In the genomic region with DNA sequence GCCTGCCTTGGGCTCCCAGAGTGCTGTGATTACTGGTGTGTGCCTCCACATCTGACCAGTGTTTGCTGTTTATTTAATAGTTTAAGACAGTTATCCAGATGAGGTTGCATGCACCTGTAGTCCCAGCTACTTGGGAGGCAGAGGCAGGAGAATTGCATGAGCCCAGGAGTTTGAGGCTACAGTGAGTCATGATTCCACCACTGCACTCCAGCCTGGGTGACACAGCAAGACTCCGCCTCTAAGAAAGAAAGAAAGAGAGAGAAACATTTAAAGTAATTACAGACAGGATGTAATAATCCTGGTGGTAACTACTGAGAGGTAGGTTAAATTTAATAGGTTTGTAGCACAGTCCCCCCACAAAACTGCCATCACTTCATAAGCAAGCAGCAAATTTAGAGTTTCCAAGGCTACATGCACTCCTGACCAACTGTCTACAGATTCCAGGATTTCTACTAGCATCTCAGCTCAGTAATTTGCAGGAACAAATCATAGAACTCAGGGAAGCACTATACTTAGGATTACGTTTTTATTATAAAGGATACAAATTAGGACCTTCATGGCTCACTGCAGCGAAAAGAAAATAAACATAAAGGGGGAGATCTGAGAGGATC, we compare ENCODE assay signal across 11 cellular contexts.
DNase-seq lines count a peak whose midpoint lies in the region; FAIRE-seq and TF ChIP-seq lines count a peak whose summit lies in the region.
"Had no signal": no experiment of that assay in that cellular context is flagged by ENCODE, and none has a peak within 500 bp of the region (broad histone marks: within the 10 kb centered on the region; RNA-seq: fewer than 3 reads in every experiment).

No MANE protein-coding gene starts in this region.

- H3K9ac ChIP-seq in colonic mucosa (ENCODE audit: low read depth in 2 of 2, low read length in 2 of 2): peak overlapping the region in 1 of 2 donors; percentile 48

- H3K36me3 ChIP-seq in PC-9 (ENCODE audit: low read depth) (peaks cover 51% of the 10 kb centered on the region), colonic mucosa (no peaks in the 10 kb centered on the region), osteoblast (ENCODE audit: insufficient read depth, low read length) (peaks cover 7% of the 10 kb centered on the region), ascending aorta (peaks cover 16 to 35% of the 10 kb centered on the region in 2 donors)

- H2AFZ ChIP-seq in PC-9: no peak overlapping the region
- H2AFZ ChIP-seq in osteoblast (ENCODE audit: low read length): no peak overlapping the region

- H3F3A ChIP-seq in PC-9 (ENCODE audit: insufficient read depth, low read depth): peaks cover 43% of the 10 kb centered on the region

- peaks cover 44% of the 10 kb centered on the region for H3K79me2 ChIP-seq in PC-9 (ENCODE audit: low read depth)
- peaks cover 7% of the 10 kb centered on the region for H3K79me2 ChIP-seq in osteoblast (ENCODE audit: insufficient read depth, low read length)

- no peak for TF ChIP-seq POLR2A in H54 (IDR thresholded peaks at IDR 0.05; ENCODE audit: low read depth, low read length)

- peak overlapping the region; percentile 26; the same call in 1 of the 2 replicates for H3K4me3 ChIP-seq in PC-9
- no peak overlapping the region for H3K4me3 ChIP-seq in colonic mucosa
- no peak overlapping the region for H3K4me3 ChIP-seq in osteoblast (ENCODE audit: insufficient read depth, low read length)
- no peak overlapping the region for H3K4me3 ChIP-seq in ascending aorta

- H3K4me2 ChIP-seq in PC-9: peak overlapping the region; percentile 73
- H3K4me2 ChIP-seq in osteoblast (ENCODE audit: insufficient read depth, low read length): no peak overlapping the region

- no peaks in the 10 kb centered on the region for H3K27me3 ChIP-seq in PC-9 (ENCODE audit: insufficient read depth, low read depth)
- no peaks in the 10 kb centered on the region for H3K27me3 ChIP-seq in colonic mucosa
- no peaks in the 10 kb centered on the region for H3K27me3 ChIP-seq in osteoblast (ENCODE audit: insufficient read depth, low read length)
- no peaks in the 10 kb centered on the region for H3K27me3 ChIP-seq in ascending aorta

- H4K20me1 ChIP-seq in PC-9 (ENCODE audit: insufficient read depth) (no peaks in the 10 kb centered on the region), osteoblast (ENCODE audit: insufficient read depth, low read length) (no peaks in the 10 kb centered on the region)

- CTCF ChIA-PET in PC-9 (lab: Charles Lee): no interaction called here

- TF ChIP-seq CTCF in PC-9 (conservative IDR thresholded peaks at IDR 0.05) (no peak; the same call in 1 of the 2 replicates), colonic mucosa (IDR thresholded peaks at IDR 0.05) (no peak), osteoblast (IDR thresholded peaks at IDR 0.05; ENCODE audit: extremely low read depth, low read depth, low read length) (no peak), ascending aorta (IDR thresholded peaks at IDR 0.05) (no peak)

- H3K9me3 ChIP-seq in PC-9 (ENCODE audit: insufficient read depth, low read depth) (no peaks in the 10 kb centered on the region; the same call in 1 of the 2 replicates), colonic mucosa (no peaks in the 10 kb centered on the region), osteoblast (ENCODE audit: low read depth, low read length) (no peaks in the 10 kb centered on the region), ascending aorta (no peaks in the 10 kb centered on the region)

- POLR2A ChIA-PET in PC-9 (lab: Charles Lee; ENCODE audit: unreplicated experiment): interaction anchor here (0.6 to 0.7 kb wide), 2 partner anchors 10 to 89 kb away, joined by 3 to 16 read pairs; a partner anchor contains a TSS

- BruUV-seq in PC-9 (replicated peaks; lab: Mats Ljungman, UMichigan): TSS peak; percentile 86

- intact Hi-C loops in PC-9 (cut with micrococcal nuclease; ENCODE audit: unreplicated experiment): loop anchor here (1.0 kb wide), 2 partner anchors 10 to 89 kb away; a partner anchor contains a TSS
- intact Hi-C loops in colonic mucosa (cut with DNase I): no loop called here
- intact Hi-C loops in ascending aorta (cut with DNase I): no loop called here

- peak; percentile 97 for FAIRE-seq in H54 (lab: Jason Lieb, UNC)
- FAIRE-seq in frontal cortex (lab: Jason Lieb, UNC): no peak

- DNase-seq in H54 (ENCODE audit: insufficient read length, low spot score) (no peak), PC-9 (peak; percentile 65 to 93), colonic mucosa (peak; percentile 40), osteoblast (ENCODE audit: insufficient read length, low spot score, missing footprints) (peak; percentile 69), ascending aorta (ENCODE audit: low spot score in 2 of 2) (no peak), NCI-H187 (lab: John Stamatoyannopoulos, UW) (no peak), epidermal melanocyte (ENCODE audit: insufficient read length, low spot score) (no peak), frontal cortex (ENCODE audit: low spot score in 2 of 2) (no peak)
- DNase-seq: activated CD8-positive, alpha-beta memory T cell treated with anti-CD3 and anti-CD28 coated beads for 24 hours; hippocampal formation; NCI-H524 had no signal

- H3K9me2 ChIP-seq in PC-9 (ENCODE audit: insufficient read depth): peaks cover 8% of the 10 kb centered on the region

- peak overlapping the region; percentile 98 for H3K27ac ChIP-seq in PC-9
- peak overlapping the region; percentile 70 for H3K27ac ChIP-seq in colonic mucosa
- H3K27ac ChIP-seq in osteoblast (ENCODE audit: low read depth, low read length): peak overlapping the region; percentile 44
- no peak overlapping the region for H3K27ac ChIP-seq in ascending aorta

- peaks cover 39% of the 10 kb centered on the region for H3K4me1 ChIP-seq in PC-9 (replicated peaks; ENCODE audit: insufficient read depth)
- no peaks in the 10 kb centered on the region for H3K4me1 ChIP-seq in colonic mucosa
- peaks cover 12% of the 10 kb centered on the region for H3K4me1 ChIP-seq in osteoblast (ENCODE audit: insufficient read depth, low read length)
- no peaks in the 10 kb centered on the region for H3K4me1 ChIP-seq in ascending aorta

Comparison
In these comparisons a context has a peak if more than half of its experiments do, and no peak if none do; other contexts are left out.
1. DNase-seq: peak in PC-9 (2 of 2), colonic mucosa (single experiment) and osteoblast (single experiment); none in H54 (single experiment), ascending aorta (0 of 2), NCI-H187 (0 of 2), epidermal melanocyte (single experiment) and frontal cortex (0 of 2).
2. H3K27ac ChIP-seq: peak in PC-9 (single experiment), colonic mucosa (single experiment) and osteoblast (single experiment); none in ascending aorta (0 of 2).